27 cellular contexts compared by ENCODE assay signal in the genomic region with DNA sequence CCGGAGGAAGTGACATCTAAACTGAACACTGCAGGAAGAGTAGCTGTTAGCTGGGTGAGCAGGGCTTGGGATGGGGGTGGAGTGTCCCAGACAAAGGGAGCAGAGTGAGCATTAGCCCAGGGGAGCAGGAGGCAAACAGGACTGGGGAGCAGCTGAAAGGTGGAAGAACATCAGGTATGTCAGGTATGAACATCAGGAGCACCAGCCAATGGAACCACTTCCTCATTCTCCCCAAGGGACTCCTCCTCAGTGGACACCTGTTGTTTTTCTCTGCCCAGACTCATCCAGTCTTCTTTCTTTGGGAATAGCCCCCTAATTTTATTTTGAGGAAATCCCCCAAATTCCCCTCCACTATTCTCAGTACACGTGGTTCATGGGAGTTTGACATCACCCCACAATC.
"Had no signal": no experiment of that assay in that cellular context is flagged by ENCODE, and none has a peak within 500 bp of the region (broad histone marks: within the 10 kb centered on the region; RNA-seq: fewer than 3 reads in every experiment).

No MANE protein-coding gene starts in this region.

- H3K36me3 ChIP-seq: esophagus muscularis mucosa, gastroesophageal sphincter, left lung, lower lobe of right lung had no signal

- H3K4me3 Mint-ChIP-seq: immature natural killer cell; naive thymus-derived CD4-positive, alpha-beta T cell; natural killer cell had no signal

- H3K79me2 ChIP-seq: hepatocyte had no signal

- H3K4me1 ChIP-seq: left lung had no signal

- DNase-seq: dermis blood vessel endothelial cell; dorsolateral prefrontal cortex; effector CD4-positive, alpha-beta T cell; effector memory CD4-positive, alpha-beta T cell; foreskin keratinocyte; glutamatergic neuron; head of caudate nucleus; hypothalamus; immature natural killer cell; islet precursor cell; kidney; kidney glomerular epithelial cell; left cardiac atrium; left lung; left ventricle myocardium superior; lower lobe of right lung; mesenchymal stem cell; midbrain; naive thymus-derived CD4-positive, alpha-beta T cell; natural killer cell had no signal

- H3K4me1 Mint-ChIP-seq: immature natural killer cell, natural killer cell had no signal

- H3K27ac ChIP-seq: coronary artery, esophagus muscularis mucosa, foreskin keratinocyte, gastroesophageal sphincter, hepatocyte, left lung, lower lobe of right lung had no signal

- H3K27me3 ChIP-seq: dorsolateral prefrontal cortex, esophagus muscularis mucosa, foreskin keratinocyte, gastroesophageal sphincter, hepatocyte, left lung had no signal

- H3K4me3 ChIP-seq: coronary artery, dorsolateral prefrontal cortex, esophagus muscularis mucosa, gastroesophageal sphincter, hepatocyte, left lung, lower lobe of right lung had no signal

- ATAC-seq: foreskin keratinocyte; gastroesophageal sphincter; left cardiac atrium; left lung; left ventricle myocardium superior; lower lobe of right lung; naive thymus-derived CD4-positive, alpha-beta T cell; natural killer cell had no signal

- H3K9me3 ChIP-seq: esophagus muscularis mucosa, gastroesophageal sphincter, left lung, lower lobe of right lung had no signal

- H3K27ac Mint-ChIP-seq: immature natural killer cell; naive thymus-derived CD4-positive, alpha-beta T cell; natural killer cell had no signal

- H3K36me3 Mint-ChIP-seq: immature natural killer cell; naive thymus-derived CD4-positive, alpha-beta T cell; natural killer cell had no signal

- H2AFZ ChIP-seq: hepatocyte had no signal

- H3K9me3 Mint-ChIP-seq: immature natural killer cell; naive thymus-derived CD4-positive, alpha-beta T cell; natural killer cell had no signal

- FAIRE-seq: colon, endothelial cell of umbilical vein, frontal cortex, kidney had no signal

- H3K4me2 ChIP-seq: hepatocyte had no signal
